ENCODE assay signal across 1 cellular context in the genomic region with DNA sequence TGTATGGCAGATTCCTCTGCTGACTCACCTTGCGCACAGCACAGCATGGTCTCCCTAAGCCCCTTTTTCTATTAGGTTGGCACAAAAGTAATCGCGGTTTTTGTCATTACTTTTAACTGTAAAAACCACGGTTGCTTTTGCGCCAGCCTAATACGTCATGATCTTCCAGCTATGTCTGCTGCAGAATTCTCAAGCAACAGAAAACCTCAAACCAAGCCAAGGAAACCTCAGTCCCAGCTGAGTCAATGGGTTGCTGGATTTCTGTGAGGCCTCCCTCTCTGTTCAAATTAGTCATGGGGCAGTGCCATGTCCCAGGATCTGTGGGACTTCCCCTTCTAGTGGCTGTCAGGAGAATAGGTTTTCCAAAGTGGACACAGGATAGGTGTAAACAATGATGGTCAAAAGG.
TF ChIP-seq lines count a peak whose summit lies in the region.

No MANE protein-coding gene starts in this region.

TF ChIP-seq in H1, 55 proteins besides CTCF, POLR2A, EP300 and RAD21:
- TF ChIP-seq GTF2F1 (IDR thresholded peaks at IDR 0.05; ENCODE audit: borderline replicate concordance, low read depth, low read length) (no peak), TCF12 (IDR thresholded peaks at IDR 0.05; ENCODE audit: low read depth, low read length) (no peak), BACH1 (IDR thresholded peaks at IDR 0.05; ENCODE audit: low read length) (no peak)
